In the genomic region with DNA sequence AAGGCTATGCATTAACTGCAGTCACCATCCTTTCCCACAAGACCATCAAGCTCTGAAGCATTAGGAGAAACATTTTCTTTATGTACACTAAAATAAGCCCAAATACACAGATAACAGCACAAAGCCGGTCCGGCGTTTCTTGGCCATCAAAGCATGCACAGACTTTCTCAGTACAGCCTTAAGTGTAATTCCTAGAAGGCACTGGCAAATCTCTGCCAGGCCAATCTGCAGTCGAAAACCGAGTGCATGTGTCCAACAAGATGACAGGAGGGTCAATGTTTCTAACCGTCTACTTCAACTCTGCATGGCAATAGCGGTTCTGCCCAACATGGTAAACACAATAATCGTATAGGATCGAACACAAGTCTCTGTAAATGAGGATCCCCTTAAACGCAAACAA, we compare ENCODE assay signal across 8 cellular contexts. TPM values are rescaled to one million over a fixed set of nuclear protein-coding genes. Genes with fewer than 3 reads are reported as not detected.
DNase-seq lines count a peak whose midpoint lies in the region; ATAC-seq, FAIRE-seq and TF ChIP-seq lines count a peak whose summit lies in the region.

No MANE protein-coding gene starts in this region.

- H3K9ac ChIP-seq in HepG2 (ENCODE audit: insufficient read depth, low read depth, low read length) = peak overlapping the region; percentile 75; the same call in 1 of the 2 replicates

- H3K27me3 ChIP-seq in HL-60 (ENCODE audit: insufficient read depth, poor library complexity, severe bottlenecking) (no peaks in the 10 kb centered on the region), HepG2 (ENCODE audit: control insufficient read depth in 1 of 2, insufficient read depth in 2 of 2, low read length in 2 of 2) (no peaks in the 10 kb centered on the region; a peak in 2 of 5 replicates), thyroid gland (no peaks in the 10 kb centered on the region)

- FAIRE-seq in HepG2 (lab: Jason Lieb, UNC) = peak; percentile 23

- no peak for DNase-seq in AG10803 (ENCODE audit: low read depth)
- no peak for DNase-seq in HL-60 (ENCODE audit: low read depth in 1 of 2, low spot score in 1 of 2)
- DNase-seq in astrocyte of the hippocampus (ENCODE audit: low read depth, low spot score) = peak; percentile 43
- DNase-seq in HepG2 (ENCODE audit: low spot score) = no peak
- DNase-seq in thyroid gland = peak; percentile 33 to 45
- no peak for DNase-seq in mucosa of gallbladder (ENCODE audit: low spot score)
- no peak for DNase-seq in activated gamma-delta T cell (lab: John Stamatoyannopoulos, UW)

- 0 out of 3 replicates have a peak, but pooled peaks have one; percentile 1 for ATAC-seq in HepG2
- no peak for ATAC-seq in HG02763 (IDR thresholded peaks at IDR 0.05; ENCODE audit: unreplicated experiment)

- no peak for TF ChIP-seq RAD21 in HepG2 (CRISPR knock-in tag; IDR thresholded peaks at IDR 0.05)

- H3K79me2 ChIP-seq in HepG2 (ENCODE audit: insufficient read depth, low read length) = no peaks in the 10 kb centered on the region

- in situ Hi-C loops in HepG2 (cut with HindIII; ENCODE audit: extremely low pct_ligation_motif_present, low pct_unique_long_range_greater_than_20kb) = no loop called here

- peaks cover 6% of the 10 kb centered on the region; the same call in 1 of the 2 replicates for H4K20me1 ChIP-seq in HepG2 (ENCODE audit: insufficient read depth, low read length)

- CTCF ChIA-PET in HepG2 (lab: Yijun Ruan, JAX; ENCODE audit: low intra/inter-chr PET ratio, low total read pairs) = no interaction called here

- under 1% methylated on average over 10 of the region's 10 CpGs for WGBS in HepG2 (ENCODE audit: low lambda C conversion rate)
- 2 to 10% methylated on average over 10 of the region's 10 CpGs for WGBS in thyroid gland, 2 donors

- TF ChIP-seq POLR2A in HepG2 (IDR thresholded peaks at IDR 0.05; ENCODE audit: insufficient read depth in 1 of 2, low read depth in 2 of 2, low read length in 2 of 2) (no peak), thyroid gland (IDR thresholded peaks at IDR 0.05) (no peak)

- intact Hi-C loops in HepG2 (cut with micrococcal nuclease; ENCODE audit: unreplicated experiment) (no loop called here), thyroid gland (cut with DNase I) (no loop called here)

- H3K4me2 ChIP-seq in HepG2 (ENCODE audit: low read depth, low read length) = peak overlapping the region; percentile 100

- POLR2A ChIA-PET in HepG2 (lab: Yijun Ruan, JAX) = no interaction called here

- peaks cover 34% of the 10 kb centered on the region for H3K4me1 ChIP-seq in HepG2 (ENCODE audit: insufficient read depth, low read length)
- H3K4me1 ChIP-seq in thyroid gland = peaks cover 5 to 15% of the 10 kb centered on the region in 2 donors

- no peak overlapping the region for H3K27ac ChIP-seq in HL-60 (replicated peaks)
- H3K27ac ChIP-seq in HepG2 (ENCODE audit: extremely low read length, insufficient read depth, low read length) = no peak overlapping the region
- H3K27ac ChIP-seq in thyroid gland = peak overlapping the region in 1 of 3 donors; percentile 92

- no peak for TF ChIP-seq CTCF in AG10803 (conservative IDR thresholded peaks at IDR 0.05; ENCODE audit: low read length)
- no peak for TF ChIP-seq CTCF in HL-60 (IDR thresholded peaks at IDR 0.05; ENCODE audit: insufficient read depth, low read length)
- no peak for TF ChIP-seq CTCF in HepG2 (CRISPR knock-in tag; IDR thresholded peaks at IDR 0.05)
- no peak for TF ChIP-seq CTCF in thyroid gland (IDR thresholded peaks at IDR 0.05)

- H3K36me3 ChIP-seq in HepG2 (replicated peaks in 1 of 2; ENCODE audit: control insufficient read depth in 1 of 2, insufficient read depth in 2 of 2, low read length in 2 of 2) (no peaks in the 10 kb centered on the region), thyroid gland (no peaks in the 10 kb centered on the region)

- H3K9me3 ChIP-seq in HepG2 (ENCODE audit: low read length) (no peaks in the 10 kb centered on the region), thyroid gland (no peaks in the 10 kb centered on the region)

- H3K4me3 ChIP-seq in AG10803 (ENCODE audit: low read length) (peak overlapping the region; percentile 87), HL-60 (replicated peaks; ENCODE audit: insufficient read depth, low read length) (peak overlapping the region; percentile 99), HepG2 (replicated peaks in 1 of 3; ENCODE audit: insufficient read depth in 1 of 3, low read depth in 2 of 3, low read length in 3 of 3) (peak overlapping the region; percentile 91 to 97 (median 92)), thyroid gland (replicated peaks in 1 of 3) (peak overlapping the region; percentile 37 to 78 (median 70))

- H2AFZ ChIP-seq in HepG2 (ENCODE audit: low read length) = no peak overlapping the region

- no TSS peak for BruUV-seq in HepG2 (replicated peaks; lab: Mats Ljungman, UMichigan)

- TF ChIP-seq EP300 in HepG2 (IDR thresholded peaks at IDR 0.05; ENCODE audit: low read depth in 2 of 2, low read length in 2 of 2) (no peak), HepG2 (CRISPR knock-in tag; IDR thresholded peaks at IDR 0.05; ENCODE audit: borderline replicate concordance) (no peak)

TF ChIP-seq in HepG2, 621 proteins besides CTCF, POLR2A, EP300 and RAD21:
- TF ChIP-seq ZNF737 (CRISPR knock-in tag; IDR thresholded peaks at IDR 0.05; ENCODE audit: borderline replicate concordance) (no peak), ZSCAN30 (CRISPR knock-in tag; IDR thresholded peaks at IDR 0.05) (no peak), HNRNPK (IDR thresholded peaks at IDR 0.05; ENCODE audit: low read depth, low read length, poor library complexity, severe bottlenecking) (no peak), BCL6 (CRISPR knock-in tag; IDR thresholded peaks at IDR 0.05) (peak; percentile 73)
- TF ChIP-seq, protein P1, sequence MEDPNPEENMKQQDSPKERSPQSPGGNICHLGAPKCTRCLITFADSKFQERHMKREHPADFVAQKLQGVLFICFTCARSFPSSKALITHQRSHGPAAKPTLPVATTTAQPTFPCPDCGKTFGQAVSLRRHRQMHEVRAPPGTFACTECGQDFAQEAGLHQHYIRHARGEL (CRISPR knock-in tag; IDR thresholded peaks at IDR 0.05) = no peak

RNA-seq across cellular contexts. Expression of a gene that starts 1.1 kb away (rescaled TPM):
- total RNA-seq in HepG2 (2016; rRNA removed; fragmentation: Illumina TruSeq; extraction: Trizol) = 7.7 and 11.5 TPM in 2 replicates
- 1.9 and 2.0 TPM in 2 replicates for total RNA-seq in HepG2 (2016; cell fraction: cytosol; rRNA removed; fragmentation: Illumina TruSeq; extraction: Trizol; ENCODE audit: low read depth)
- 9.2 and 12.1 TPM in 2 replicates for total RNA-seq in HepG2 (2016; cell fraction: insoluble cytoplasmic fraction; rRNA removed; fragmentation: Illumina TruSeq; extraction: Trizol)
- 3.7 and 4.3 TPM in 2 replicates for total RNA-seq in HepG2 (2016; cell fraction: membrane; rRNA removed; fragmentation: Illumina TruSeq; extraction: Trizol)
- total RNA-seq in HepG2 (2016; cell fraction: nucleus; rRNA removed; fragmentation: Illumina TruSeq; extraction: Trizol) = 23.1 and 24.2 TPM in 2 replicates
- polyA plus RNA-seq in HepG2 (2011; rRNA removed) = 2.2 and 2.5 TPM in 2 replicates
- polyA plus RNA-seq in HepG2 (2011; cell fraction: cytosol; rRNA removed) = 2.3 and 2.4 TPM in 2 replicates
- 1.7 and 2.1 TPM in 2 replicates for polyA plus RNA-seq in HepG2 (2011; cell fraction: nucleus; rRNA removed)
- polyA plus RNA-seq in HepG2 (2012) = 3.0 and 3.1 TPM in 2 replicates
- polyA plus RNA-seq in HepG2 (2016; cell fraction: cytosol; fragmentation: Illumina TruSeq; extraction: Trizol; ENCODE audit: low read depth) = 0.65 and 0.67 TPM in 2 replicates
- 10.9 and 13.0 TPM in 2 replicates for polyA plus RNA-seq in HepG2 (2016; cell fraction: insoluble cytoplasmic fraction; fragmentation: Illumina TruSeq; extraction: Trizol; ENCODE audit: low read depth)
- 1.6 and 2.5 TPM in 2 replicates for polyA plus RNA-seq in HepG2 (2016; cell fraction: membrane; fragmentation: Illumina TruSeq; extraction: Trizol; ENCODE audit: low read depth)
- 4.2 and 4.8 TPM in 2 replicates for polyA plus RNA-seq in HepG2 (2016; cell fraction: nucleus; fragmentation: Illumina TruSeq; extraction: Trizol; ENCODE audit: insufficient read depth, low read depth)
- polyA minus RNA-seq in HepG2 (2011; rRNA and poly(A)+ RNA removed; ENCODE audit: low replicate concordance) = 13.7 and 32.5 TPM in 2 replicates
- 4.5 and 9.4 TPM in 2 replicates for polyA minus RNA-seq in HepG2 (2011; cell fraction: cytosol; rRNA and poly(A)+ RNA removed)
- polyA minus RNA-seq in HepG2 (2011; cell fraction: nucleus; rRNA and poly(A)+ RNA removed) = 35.5 and 38.8 TPM in 2 replicates
- 10 to 100 TPM; 23.2 to 39.0 (median 29.5) TPM for total RNA-seq in thyroid gland
- total RNA-seq in mucosa of gallbladder = 30.8 TPM

Comparison
In these comparisons a context has a peak if more than half of its experiments do, and no peak if none do; other contexts are left out.
1. DNase-seq: peak in astrocyte of the hippocampus (single experiment) and thyroid gland (2 of 2); none in AG10803 (single experiment), HL-60 (0 of 2), HepG2 (single experiment), mucosa of gallbladder (single experiment) and activated gamma-delta T cell (single experiment).
2. Peak in every context shown above with its lines, with median percentiles within 50 percentile points of each other: H3K4me3 ChIP-seq.